14 cellular contexts compared by ENCODE assay signal in the genomic region with DNA sequence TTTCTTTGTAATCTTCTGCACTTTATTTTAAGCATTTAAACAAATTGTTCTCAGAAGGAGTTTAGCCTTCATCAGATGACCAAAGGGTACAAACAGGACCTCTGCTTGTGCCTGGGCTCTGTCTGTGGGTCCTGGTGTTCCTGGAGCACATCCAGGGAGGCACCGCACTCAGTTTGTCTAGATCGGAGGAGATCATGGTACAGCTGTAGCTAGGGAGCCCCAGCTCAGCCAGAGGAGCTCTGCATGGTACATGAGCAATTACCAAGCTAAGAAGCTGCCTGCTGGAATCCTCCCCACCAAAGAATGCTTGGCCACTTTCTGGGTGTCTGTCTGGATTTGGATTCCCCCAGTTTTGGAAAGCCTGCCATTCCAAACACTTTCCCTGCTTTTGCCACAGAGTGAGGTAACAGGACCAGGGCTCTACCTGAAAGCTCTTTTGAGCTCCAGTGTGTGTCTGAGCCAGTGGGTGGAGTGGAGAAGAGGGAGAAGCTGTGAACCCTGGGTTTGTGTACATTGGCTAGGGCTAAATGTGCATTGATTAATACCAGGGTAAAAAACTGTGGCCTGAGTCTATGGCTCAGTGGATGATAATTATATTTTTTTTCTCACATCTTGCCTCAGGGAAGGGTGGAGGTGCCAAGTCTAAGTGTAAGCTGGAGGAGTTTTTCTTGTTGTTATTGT.
DNase-seq lines count a peak whose midpoint lies in the region; ATAC-seq and TF ChIP-seq lines count a peak whose summit lies in the region.
"Had no signal": no experiment of that assay in that cellular context is flagged by ENCODE, and none has a peak within 500 bp of the region (broad histone marks: within the 10 kb centered on the region; RNA-seq: fewer than 3 reads in every experiment).

No MANE protein-coding gene starts in this region.

- H3K36me3 Mint-ChIP-seq in natural killer cell = no peaks in the 10 kb centered on the region
- H3K36me3 Mint-ChIP-seq: CD14-positive monocyte; CD8-positive, alpha-beta T cell had no signal

- TF ChIP-seq CTCF in natural killer cell (IDR thresholded peaks at IDR 0.05) = no peak

- intact Hi-C loops in natural killer cell (cut with micrococcal nuclease) = no loop called here

- DNase-seq in NCI-H748 (lab: John Stamatoyannopoulos, UW; ENCODE audit: unreplicated experiment) = peak; percentile 12
- no peak for DNase-seq in NCI-H748 treated with DMSO at 0.1 percent for 48 hours (lab: John Stamatoyannopoulos, UW)
- peak; percentile 2 for DNase-seq in NCI-H774 (lab: John Stamatoyannopoulos, UW)
- DNase-seq in mucosa of gallbladder (ENCODE audit: low spot score) = peak; percentile 54
- DNase-seq in NOMO-1 treated with DMSO at 0.1 percent for 48 hours (lab: John Stamatoyannopoulos, UW; ENCODE audit: unreplicated experiment) = no peak
- no peak for DNase-seq in natural killer cell
- no peak for DNase-seq in NCI-H2029 treated with DMSO at 0.1 percent for 48 hours (lab: John Stamatoyannopoulos, UW)
- DNase-seq: Caco-2; CD8-positive, alpha-beta T cell; DND-41; GDM1; H7 had no signal

- H3K4me3 Mint-ChIP-seq in natural killer cell = no peak overlapping the region
- H3K4me3 Mint-ChIP-seq: CD14-positive monocyte; CD8-positive, alpha-beta T cell; GM23338 had no signal

- ATAC-seq in natural killer cell = no peak
- ATAC-seq: CD8-positive, alpha-beta T cell; GM23338 had no signal

- H3K4me1 Mint-ChIP-seq in natural killer cell = no peaks in the 10 kb centered on the region
- H3K4me1 Mint-ChIP-seq: CD14-positive monocyte, GM23338 had no signal

- peaks cover 5 to 21% of the 10 kb centered on the region in 2 donors for H3K9me3 Mint-ChIP-seq in natural killer cell

- H3K27ac Mint-ChIP-seq in natural killer cell = no peak overlapping the region
- H3K27ac Mint-ChIP-seq: CD14-positive monocyte; CD8-positive, alpha-beta T cell; GM23338 had no signal

- no peaks in the 10 kb centered on the region for H3K27me3 Mint-ChIP-seq in natural killer cell (ENCODE audit: low read depth in 2 of 2)

Comparison
In these comparisons a context has a peak if more than half of its experiments do, and no peak if none do; other contexts are left out.
1. DNase-seq: peak in NCI-H748 (single experiment), NCI-H774 (single experiment) and mucosa of gallbladder (single experiment); none in NCI-H748 treated with DMSO at 0.1 percent for 48 hours (single experiment), NOMO-1 treated with DMSO at 0.1 percent for 48 hours (single experiment), natural killer cell (single experiment) and NCI-H2029 treated with DMSO at 0.1 percent for 48 hours (single experiment).